Comparison of ENCODE assay signal across 18 cellular contexts in genomic region chr3:124824286-124824915, GRCh38.
"Had no signal": no experiment of that assay in that cellular context is flagged by ENCODE, and none has a peak within 500 bp of the region (broad histone marks: within the 10 kb centered on the region; RNA-seq: fewer than 3 reads in every experiment).

No MANE protein-coding gene starts in this region.

- H3K27ac Mint-ChIP-seq: activated CD8-positive, alpha-beta memory T cell treated with anti-CD3 and anti-CD28 coated beads, Interleukin-2, amount 10 ng/mL, durations not matched to agents 7 days and 5 days; activated naive CD4-positive, alpha-beta T cell treated with anti-CD3 and anti-CD28 coated beads, Interleukin-2, amount 50 U/mL, for 24 hours; activated T-cell treated with anti-CD3 and anti-CD28 coated beads, Interleukin-2, amount 50 U/mL, for 24 hours; immature natural killer cell; natural killer cell; stimulated activated naive B cell treated with anti-CD40 and anti-IgM and Interleukin-4, amounts not matched to agents 10 μg/mL and 1 μg/mL and 100 μg/mL, for 72 hours had no signal

- H3K4me1 Mint-ChIP-seq: activated CD8-positive, alpha-beta memory T cell treated with anti-CD3 and anti-CD28 coated beads, Interleukin-2, amount 10 ng/mL, durations not matched to agents 7 days and 5 days; activated naive CD4-positive, alpha-beta T cell treated with anti-CD3 and anti-CD28 coated beads, Interleukin-2, amount 50 U/mL, for 24 hours; immature natural killer cell; natural killer cell had no signal

- H3K9me3 Mint-ChIP-seq: activated naive CD4-positive, alpha-beta T cell treated with anti-CD3 and anti-CD28 coated beads, Interleukin-2, amount 50 U/mL, for 24 hours; activated T-cell treated with anti-CD3 and anti-CD28 coated beads, Interleukin-2, amount 50 U/mL, for 24 hours; immature natural killer cell; natural killer cell; stimulated activated naive B cell treated with anti-CD40 and anti-IgM and Interleukin-4, amounts not matched to agents 10 μg/mL and 1 μg/mL and 100 μg/mL, for 72 hours had no signal

- H3K27ac ChIP-seq: dorsolateral prefrontal cortex, psoas muscle, right lobe of liver had no signal

- H3K4me3 ChIP-seq: dorsolateral prefrontal cortex, psoas muscle, right lobe of liver had no signal

- H3K27me3 ChIP-seq: dorsolateral prefrontal cortex, right lobe of liver had no signal

- H3K4me3 Mint-ChIP-seq: activated CD8-positive, alpha-beta memory T cell treated with anti-CD3 and anti-CD28 coated beads, Interleukin-2, amount 10 ng/mL, durations not matched to agents 7 days and 5 days; activated naive CD4-positive, alpha-beta T cell treated with anti-CD3 and anti-CD28 coated beads, Interleukin-2, amount 50 U/mL, for 24 hours; activated T-cell treated with anti-CD3 and anti-CD28 coated beads, Interleukin-2, amount 50 U/mL, for 24 hours; immature natural killer cell; natural killer cell; stimulated activated naive B cell treated with anti-CD40 and anti-IgM and Interleukin-4, amounts not matched to agents 10 μg/mL and 1 μg/mL and 100 μg/mL, for 72 hours had no signal

- ATAC-seq: activated CD4-positive, CD25-positive, alpha-beta regulatory T cell treated with anti-CD3 and anti-CD28 coated beads, Interleukin-2, amount 50 U/mL, for 24 hours; activated CD8-positive, alpha-beta memory T cell treated with anti-CD3 and anti-CD28 coated beads, Interleukin-2, amount 10 ng/mL, durations not matched to agents 7 days and 5 days; esophagus mucosa; natural killer cell; psoas muscle; right lobe of liver; stimulated activated naive B cell treated with anti-CD40 and anti-IgM and Interleukin-4, amounts not matched to agents 10 μg/mL and 1 μg/mL and 100 μg/mL, for 72 hours had no signal

- H3K4me1 ChIP-seq: right lobe of liver had no signal

- H3K9me3 ChIP-seq: psoas muscle, right lobe of liver had no signal

- H3K36me3 ChIP-seq: right lobe of liver had no signal

- DNase-seq: activated CD4-positive, alpha-beta T cell treated with anti-CD3 and anti-CD28 coated beads, Interleukin-2, amount 50 U/mL, for 48 hours; activated CD8-positive, alpha-beta memory T cell treated with anti-CD3 and anti-CD28 coated beads, Interleukin-2, amount 10 ng/mL, durations not matched to agents 7 days and 5 days; activated effector memory CD4-positive, alpha-beta T cell treated with Interleukin-2 at 50 U/mL for 16 hours; activated T-cell treated with anti-CD3 and anti-CD28 coated beads, Interleukin-2, amount 50 U/mL, for 24 hours; amygdala; dorsolateral prefrontal cortex; immature natural killer cell; natural killer cell; nucleus accumbens; psoas muscle; right lobe of liver; stimulated activated CD4-positive, alpha-beta T cell treated with anti-CD3 and anti-CD28 coated beads, Interleukin-2, amount 100 ng/mL, for 24 hours; stimulated activated naive B cell treated with anti-CD40 and anti-IgM and Interleukin-4, amounts not matched to agents 10 μg/mL and 1 μg/mL and 100 μg/mL, for 72 hours; T-helper 2 cell; trophoblast cell had no signal

- H3K36me3 Mint-ChIP-seq: activated CD8-positive, alpha-beta memory T cell treated with anti-CD3 and anti-CD28 coated beads, Interleukin-2, amount 10 ng/mL, durations not matched to agents 7 days and 5 days; activated naive CD4-positive, alpha-beta T cell treated with anti-CD3 and anti-CD28 coated beads, Interleukin-2, amount 50 U/mL, for 24 hours; immature natural killer cell; natural killer cell; stimulated activated naive B cell treated with anti-CD40 and anti-IgM and Interleukin-4, amounts not matched to agents 10 μg/mL and 1 μg/mL and 100 μg/mL, for 72 hours had no signal
